20 cellular contexts compared by ENCODE assay signal in genomic region chrX:88416002-88416401, GRCh38.
DNase-seq lines count a peak whose midpoint lies in the region; ATAC-seq, FAIRE-seq and TF ChIP-seq lines count a peak whose summit lies in the region.
"Had no signal": no experiment of that assay in that cellular context is flagged by ENCODE, and none has a peak within 500 bp of the region (broad histone marks: within the 10 kb centered on the region; RNA-seq: fewer than 3 reads in every experiment).

No MANE protein-coding gene starts in this region.

- BruUV-seq in HepG2 (replicated peaks; lab: Mats Ljungman, UMichigan), result no TSS peak

- H3K4me3 ChIP-seq in HepG2 (replicated peaks in 1 of 3; ENCODE audit: insufficient read depth in 1 of 3, low read depth in 2 of 3, low read length in 3 of 3) (no peak overlapping the region), right lobe of liver (no peak overlapping the region), pancreas (no peak overlapping the region)
- H3K4me3 ChIP-seq: BLaER1, GM23248 had no signal

- intact Hi-C loops in HepG2 (cut with micrococcal nuclease; ENCODE audit: unreplicated experiment), result no loop called here
- intact Hi-C loops in right lobe of liver (cut with DNase I), result no loop called here
- intact Hi-C loops in pancreas (cut with DNase I), result no loop called here

- no peaks in the 10 kb centered on the region for H3K27me3 ChIP-seq in HepG2 (ENCODE audit: control insufficient read depth in 1 of 2, insufficient read depth in 2 of 2, low read length in 2 of 2)
- H3K27me3 ChIP-seq in right lobe of liver, result no peaks in the 10 kb centered on the region
- peaks cover 0 to 11% (median 0%) of the 10 kb centered on the region in 4 donors for H3K27me3 ChIP-seq in pancreas

- H3K9me3 ChIP-seq in HepG2 (ENCODE audit: low read length) (no peaks in the 10 kb centered on the region), right lobe of liver (no peaks in the 10 kb centered on the region), pancreas (no peaks in the 10 kb centered on the region)
- H3K9me3 ChIP-seq: BLaER1 had no signal

- H3K27ac ChIP-seq in HepG2 (ENCODE audit: extremely low read length, insufficient read depth, low read length) (no peak overlapping the region), right lobe of liver (no peak overlapping the region), pancreas (no peak overlapping the region)
- H3K27ac ChIP-seq: BLaER1, C4-2B, GM23248 had no signal

- H3K79me2 ChIP-seq in HepG2 (ENCODE audit: insufficient read depth, low read length), result no peaks in the 10 kb centered on the region

- TF ChIP-seq EP300 in HepG2 (IDR thresholded peaks at IDR 0.05; ENCODE audit: low read depth in 2 of 2, low read length in 2 of 2) (no peak), HepG2 (CRISPR knock-in tag; IDR thresholded peaks at IDR 0.05; ENCODE audit: borderline replicate concordance) (no peak)

- CTCF ChIA-PET in HepG2 (lab: Yijun Ruan, JAX; ENCODE audit: low intra/inter-chr PET ratio, low total read pairs), result no interaction called here

- H4K20me1 ChIP-seq in HepG2 (ENCODE audit: insufficient read depth, low read length), result no peaks in the 10 kb centered on the region
- H4K20me1 ChIP-seq: BLaER1 had no signal

- no peak overlapping the region for H3K4me2 ChIP-seq in HepG2 (ENCODE audit: low read depth, low read length)
- H3K4me2 ChIP-seq: BLaER1 had no signal

- in situ Hi-C loops in HepG2 (cut with HindIII; ENCODE audit: extremely low pct_ligation_motif_present, low pct_unique_long_range_greater_than_20kb), result no loop called here

- ATAC-seq in HepG2 (no peak), right lobe of liver (no peak), pancreas (no peak), HG02884 (IDR thresholded peaks at IDR 0.05; ENCODE audit: unreplicated experiment) (no peak)
- ATAC-seq: CD8-positive, alpha-beta T cell had no signal

- TF ChIP-seq CTCF in HepG2 (CRISPR knock-in tag; IDR thresholded peaks at IDR 0.05) (no peak), right lobe of liver (IDR thresholded peaks at IDR 0.05) (no peak), pancreas (IDR thresholded peaks at IDR 0.05) (no peak)

- WGBS in HepG2 (ENCODE audit: low lambda C conversion rate), result 72% methylated on average over 5 of the region's 5 CpGs
- 66% methylated on average over 5 of the region's 5 CpGs for WGBS in right lobe of liver (ENCODE audit: insufficient coverage, low coverage, low lambda C conversion rate, missing lambda C conversion rate)
- whole genome bisulfite sequencing in pancreas, 2 donors, result 73 to 82% methylated on average over 5 of the region's 5 CpGs

- FAIRE-seq in HepG2 (lab: Jason Lieb, UNC) (no peak), pancreas (lab: Jason Lieb, UNC) (no peak)
- FAIRE-seq: D721Med, GM19239, H1 had no signal

- no peak overlapping the region for H3K9ac ChIP-seq in HepG2 (ENCODE audit: insufficient read depth, low read depth, low read length)
- H3K9ac ChIP-seq: BLaER1, GM23248 had no signal

- H3K36me3 ChIP-seq in HepG2 (replicated peaks in 1 of 2; ENCODE audit: control insufficient read depth in 1 of 2, insufficient read depth in 2 of 2, low read length in 2 of 2) (no peaks in the 10 kb centered on the region), right lobe of liver (no peaks in the 10 kb centered on the region), pancreas (no peaks in the 10 kb centered on the region)
- H3K36me3 ChIP-seq: BLaER1 had no signal

- TF ChIP-seq RAD21 in HepG2 (CRISPR knock-in tag; IDR thresholded peaks at IDR 0.05), result no peak

- H2AFZ ChIP-seq in HepG2 (ENCODE audit: low read length), result peak overlapping the region; percentile 15
- H2AFZ ChIP-seq: GM23248 had no signal

- TF ChIP-seq POLR2A in HepG2 (IDR thresholded peaks at IDR 0.05; ENCODE audit: insufficient read depth in 1 of 2, low read depth in 2 of 2, low read length in 2 of 2) (no peak), right lobe of liver (IDR thresholded peaks at IDR 0.05) (no peak)

- DNase-seq in HepG2 (ENCODE audit: low spot score) (no peak), right lobe of liver (no peak), M059J (ENCODE audit: low read depth) (peak; percentile 0), RPMI7951 (ENCODE audit: low read depth) (peak; percentile 0), pancreas (no peak)
- DNase-seq: CD4-positive, CD25-positive, alpha-beta regulatory T cell; CD8-positive, alpha-beta T cell; DMS 273 treated with DMSO at 0.1 percent for 48 hours; DMS79; EL; GDM1; GM23248; H7; HCEC 1CT had no signal

- H3K4me1 ChIP-seq in HepG2 (ENCODE audit: insufficient read depth, low read length) (no peaks in the 10 kb centered on the region), right lobe of liver (no peaks in the 10 kb centered on the region), pancreas (no peaks in the 10 kb centered on the region)
- H3K4me1 ChIP-seq: BLaER1 had no signal

- POLR2A ChIA-PET in HepG2 (lab: Yijun Ruan, JAX), result no interaction called here

TF ChIP-seq in HepG2, 621 proteins besides CTCF, POLR2A, EP300 and RAD21:
- TF ChIP-seq MAFK (conservative IDR thresholded peaks at IDR 0.05 in 1 of 2, IDR thresholded peaks at IDR 0.05 in 1 of 2; ENCODE audit: low read length in 2 of 2), result peak in 1 of 2 experiments; percentile 52; a peak in 2 of 4 replicates
- no peak for TF ChIP-seq ISL2 (CRISPR knock-in tag; IDR thresholded peaks at IDR 0.05)

Comparison
In these comparisons a context has a peak if more than half of its experiments do, and no peak if none do; other contexts are left out.
1. DNase-seq: peak in M059J (single experiment) and RPMI7951 (single experiment); none in HepG2 (single experiment), right lobe of liver (0 of 3) and pancreas (0 of 6).